ENCODE assay signal across 20 cellular contexts in the genomic region with DNA sequence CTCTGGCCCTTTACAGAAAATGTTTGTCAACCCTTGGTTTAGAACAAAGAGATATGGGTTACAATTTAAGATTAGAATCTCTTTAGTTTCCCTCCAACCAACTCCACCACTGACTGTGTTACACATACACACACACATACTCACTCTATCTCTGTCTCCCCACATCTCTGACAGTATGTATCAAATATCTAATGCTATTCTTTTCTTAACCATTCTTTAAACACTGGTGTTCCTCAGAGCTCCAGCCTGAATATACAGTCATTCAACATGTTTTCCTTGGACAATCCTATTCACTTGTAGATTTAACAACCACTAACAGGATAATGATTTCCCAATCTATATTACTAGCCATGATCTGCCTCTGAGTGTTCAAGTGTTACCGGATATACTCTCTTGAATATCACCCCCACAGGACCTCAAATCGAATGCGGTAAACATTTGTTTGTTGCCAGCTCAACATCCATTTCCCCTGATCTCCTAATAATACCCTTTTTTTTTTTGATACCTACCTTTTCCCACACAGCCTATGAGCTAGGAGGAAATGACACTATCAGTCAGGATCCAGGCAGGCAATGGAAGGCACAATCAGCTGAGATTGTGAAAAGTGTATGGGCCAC. TPM values are rescaled to one million over a fixed set of nuclear protein-coding genes. Genes with fewer than 3 reads are reported as not detected.
DNase-seq lines count a peak whose midpoint lies in the region; ATAC-seq and TF ChIP-seq lines count a peak whose summit lies in the region.
"Had no signal": no experiment of that assay in that cellular context is flagged by ENCODE, and none has a peak within 500 bp of the region (broad histone marks: within the 10 kb centered on the region; RNA-seq: fewer than 3 reads in every experiment).

No MANE protein-coding gene starts in this region.

- H3K9me3 Mint-ChIP-seq in activated T-cell treated with anti-CD3 and anti-CD28 coated beads, Interleukin-2, amount 50 U/mL, for 24 hours, result peaks cover 3% of the 10 kb centered on the region
- no peaks in the 10 kb centered on the region for H3K9me3 Mint-ChIP-seq in activated CD4-positive, alpha-beta memory T cell treated with anti-CD3 and anti-CD28 coated beads for 36 hours
- H3K9me3 Mint-ChIP-seq in endothelial cell (ENCODE audit: unreplicated experiment), result no peaks in the 10 kb centered on the region
- H3K9me3 Mint-ChIP-seq in stimulated activated naive CD8-positive, alpha-beta T cell treated with anti-CD3 and anti-CD28 coated beads, Interleukin-15, Interleukin-2, amounts not matched to agents 100 ng/mL and 50 ng/mL, for 24 hours, result no peaks in the 10 kb centered on the region
- H3K9me3 Mint-ChIP-seq: WTC11 had no signal

- TF ChIP-seq CTCF in endothelial cell (IDR thresholded peaks at IDR 0.05; ENCODE audit: unreplicated experiment) (no peak), heart right ventricle (IDR thresholded peaks at IDR 0.05) (no peak)

- H3K36me3 ChIP-seq in heart right ventricle, result no peaks in the 10 kb centered on the region
- H3K36me3 ChIP-seq: HAP-1, vagina had no signal

- CTCF ChIA-PET in activated CD4-positive, alpha-beta memory T cell treated with anti-CD3 and anti-CD28 coated beads for 36 hours (lab: Charles Lee), result interaction anchor here (0.9 to 2.9 kb wide), 4 partner anchors 22 to 49 kb away, joined by 3 to 26 read pairs (median 4); a partner anchor contains a TSS

- peaks cover 86% of the 10 kb centered on the region for H3K4me1 Mint-ChIP-seq in activated T-cell treated with anti-CD3 and anti-CD28 coated beads, Interleukin-2, amount 50 U/mL, for 24 hours (ENCODE audit: low read depth)
- peaks cover 81% of the 10 kb centered on the region for H3K4me1 Mint-ChIP-seq in activated CD4-positive, alpha-beta memory T cell treated with anti-CD3 and anti-CD28 coated beads for 36 hours (ENCODE audit: low read depth)
- peaks cover 45% of the 10 kb centered on the region for H3K4me1 Mint-ChIP-seq in endothelial cell (ENCODE audit: unreplicated experiment)
- peaks cover 95% of the 10 kb centered on the region for H3K4me1 Mint-ChIP-seq in stimulated activated naive CD8-positive, alpha-beta T cell treated with anti-CD3 and anti-CD28 coated beads, Interleukin-15, Interleukin-2, amounts not matched to agents 100 ng/mL and 50 ng/mL, for 24 hours (ENCODE audit: low read depth)

- DNase-seq in activated T-cell treated with anti-CD3 and anti-CD28 coated beads, Interleukin-2, amount 50 U/mL, for 24 hours, result no peak
- DNase-seq in activated T-cell treated with anti-CD3 and anti-CD28 coated beads for 4 hours (no peak), endothelial cell (ENCODE audit: low spot score) (no peak), heart right ventricle (no peak), NOMO-1 treated with dmso at 0.1 percent for 144 hours (lab: John Stamatoyannopoulos, UW; ENCODE audit: unreplicated experiment) (no peak)
- DNase-seq in activated CD4-positive, alpha-beta memory T cell treated with anti-CD3 and anti-CD28 coated beads for 36 hours, result no peak
- DNase-seq: anterior cingulate cortex; Caco-2; EL; foreskin melanocyte; NCI-H1092; nucleus accumbens; RPMI8226; stimulated activated CD4-positive, alpha-beta T cell treated with anti-CD3 and anti-CD28 coated beads, Interleukin-15, amount 100 ng/mL, for 24 hours had no signal

- 88 to 94% methylated on average over 3 of the region's 3 CpGs for WGBS in heart right ventricle, 2 donors

- POLR2A ChIA-PET in activated CD4-positive, alpha-beta memory T cell treated with anti-CD3 and anti-CD28 coated beads for 36 hours (lab: Charles Lee), result interaction anchor here (0.6 to 2.8 kb wide), 12 partner anchors 9 to 361 kb away, joined by 3 to 13 read pairs (median 4); a partner anchor contains a TSS

- H3K4me3 ChIP-seq in heart right ventricle, result no peak overlapping the region
- H3K4me3 ChIP-seq: HAP-1, vagina had no signal

- ATAC-seq in heart right ventricle, result no peak
- no peak for ATAC-seq in HG03469 (IDR thresholded peaks at IDR 0.05; ENCODE audit: unreplicated experiment)
- ATAC-seq: WTC11 had no signal

- no peaks in the 10 kb centered on the region for H3K27me3 Mint-ChIP-seq in activated T-cell treated with anti-CD3 and anti-CD28 coated beads, Interleukin-2, amount 50 U/mL, for 24 hours
- H3K27me3 Mint-ChIP-seq in activated CD4-positive, alpha-beta memory T cell treated with anti-CD3 and anti-CD28 coated beads for 36 hours, result no peaks in the 10 kb centered on the region
- H3K27me3 Mint-ChIP-seq in endothelial cell (ENCODE audit: unreplicated experiment), result peaks cover 7% of the 10 kb centered on the region
- H3K27me3 Mint-ChIP-seq in stimulated activated naive CD8-positive, alpha-beta T cell treated with anti-CD3 and anti-CD28 coated beads, Interleukin-15, Interleukin-2, amounts not matched to agents 100 ng/mL and 50 ng/mL, for 24 hours, result no peaks in the 10 kb centered on the region

- H3K27ac Mint-ChIP-seq in activated T-cell treated with anti-CD3 and anti-CD28 coated beads, Interleukin-2, amount 50 U/mL, for 24 hours, result peak overlapping the region; percentile 98
- H3K27ac Mint-ChIP-seq in activated CD4-positive, alpha-beta memory T cell treated with anti-CD3 and anti-CD28 coated beads for 36 hours, result peak overlapping the region; percentile 87
- H3K27ac Mint-ChIP-seq in endothelial cell (ENCODE audit: unreplicated experiment), result peak overlapping the region; percentile 49
- peak overlapping the region; percentile 83 for H3K27ac Mint-ChIP-seq in stimulated activated naive CD8-positive, alpha-beta T cell treated with anti-CD3 and anti-CD28 coated beads, Interleukin-15, Interleukin-2, amounts not matched to agents 100 ng/mL and 50 ng/mL, for 24 hours
- H3K27ac Mint-ChIP-seq: WTC11 had no signal

- H3K4me1 ChIP-seq in heart right ventricle, result peaks cover 0 to 40% (median 10%) of the 10 kb centered on the region in 9 donors
- H3K4me1 ChIP-seq: HAP-1 had no signal

- H3K36me3 Mint-ChIP-seq in activated T-cell treated with anti-CD3 and anti-CD28 coated beads, Interleukin-2, amount 50 U/mL, for 24 hours (ENCODE audit: low read depth), result peaks cover 43% of the 10 kb centered on the region
- H3K36me3 Mint-ChIP-seq in activated CD4-positive, alpha-beta memory T cell treated with anti-CD3 and anti-CD28 coated beads for 36 hours, result peaks cover 37% of the 10 kb centered on the region
- H3K36me3 Mint-ChIP-seq in endothelial cell (ENCODE audit: low read depth, unreplicated experiment), result peaks cover 4% of the 10 kb centered on the region
- peaks cover 36% of the 10 kb centered on the region for H3K36me3 Mint-ChIP-seq in stimulated activated naive CD8-positive, alpha-beta T cell treated with anti-CD3 and anti-CD28 coated beads, Interleukin-15, Interleukin-2, amounts not matched to agents 100 ng/mL and 50 ng/mL, for 24 hours (ENCODE audit: low read depth)
- H3K36me3 Mint-ChIP-seq: WTC11 had no signal

- intact Hi-C loops in activated CD4-positive, alpha-beta memory T cell treated with anti-CD3 and anti-CD28 coated beads for 36 hours (cut with micrococcal nuclease), result loop anchor here (10.0 kb wide), 1 partner anchor 241 kb away; no protein-coding TSS in a partner anchor
- intact Hi-C loops in heart right ventricle (cut with DNase I), result no loop called here

- no peak overlapping the region for H3K4me3 Mint-ChIP-seq in activated T-cell treated with anti-CD3 and anti-CD28 coated beads, Interleukin-2, amount 50 U/mL, for 24 hours
- H3K4me3 Mint-ChIP-seq in activated CD4-positive, alpha-beta memory T cell treated with anti-CD3 and anti-CD28 coated beads for 36 hours, result no peak overlapping the region
- no peak overlapping the region for H3K4me3 Mint-ChIP-seq in endothelial cell (ENCODE audit: unreplicated experiment)
- H3K4me3 Mint-ChIP-seq in stimulated activated naive CD8-positive, alpha-beta T cell treated with anti-CD3 and anti-CD28 coated beads, Interleukin-15, Interleukin-2, amounts not matched to agents 100 ng/mL and 50 ng/mL, for 24 hours, result peak overlapping the region; percentile 40
- H3K4me3 Mint-ChIP-seq: WTC11 had no signal

- H3K9me3 ChIP-seq in heart right ventricle, result no peaks in the 10 kb centered on the region
- H3K9me3 ChIP-seq: Caco-2, HAP-1, vagina had no signal

- peak overlapping the region in 1 of 10 donors; percentile 58 for H3K27ac ChIP-seq in heart right ventricle
- H3K27ac ChIP-seq: KMS-11 had no signal

- H3K27me3 ChIP-seq in heart right ventricle, result peaks cover 0 to 8% (median 0%) of the 10 kb centered on the region in 7 donors
- H3K27me3 ChIP-seq: vagina had no signal

RNA-seq across cellular contexts. Expression of a gene that starts 6.1 kb away (rescaled TPM):
- 10 to 100 TPM; 47.3 to 49.0 TPM for total RNA-seq in activated CD4-positive, alpha-beta memory T cell treated with anti-CD3 and anti-CD28 coated beads for 36 hours
- 10.7 TPM for total RNA-seq in endothelial cell (ENCODE audit: unreplicated experiment)
- 1 to 10 TPM; 1.9 to 4.2 (median 2.7) TPM for total RNA-seq in heart right ventricle
- polyA plus RNA-seq in heart right ventricle, result 1 to 10 TPM; 1.7 to 2.3 TPM

RNA-seq across cellular contexts. Expression of a gene that starts 18.0 kb away (rescaled TPM):
- total RNA-seq in activated CD4-positive, alpha-beta memory T cell treated with anti-CD3 and anti-CD28 coated beads for 36 hours, result 10 to 100 TPM; 15.8 to 17.8 TPM
- total RNA-seq in endothelial cell (ENCODE audit: unreplicated experiment) (1.0 TPM), heart right ventricle (10 to 100 TPM in 8 of 10 donors, 1 to 10 TPM in 2; 4.0 to 23.4 (median 13.0) TPM)
- 1 to 10 TPM; 8.7 to 8.8 TPM for polyA plus RNA-seq in heart right ventricle

RNA-seq across cellular contexts. Expression of a gene that starts 21.2 kb away (rescaled TPM):
- total RNA-seq in activated CD4-positive, alpha-beta memory T cell treated with anti-CD3 and anti-CD28 coated beads for 36 hours, result 100 to 1,000 TPM; 155 to 163 TPM
- total RNA-seq in endothelial cell (ENCODE audit: unreplicated experiment), result 0.31 TPM
- total RNA-seq in heart right ventricle, result 10 to 100 TPM in 1 of 10 donors, 1 to 10 TPM in 8, under 1 TPM in 1; 0.50 to 19.5 (median 2.1) TPM
- polyA plus RNA-seq in heart right ventricle, result 1 to 10 TPM; 1.2 to 2.3 TPM

RNA-seq across cellular contexts. Expression of a gene that starts 58.5 kb away (rescaled TPM):
- total RNA-seq in activated CD4-positive, alpha-beta memory T cell treated with anti-CD3 and anti-CD28 coated beads for 36 hours, result 100 to 1,000 TPM; 476 to 488 TPM
- total RNA-seq in endothelial cell (ENCODE audit: unreplicated experiment) (not detected), heart right ventricle (10 to 100 TPM in 1 of 10 donors, 1 to 10 TPM in 1, under 1 TPM in 6, not detected in 2; 0.17 to 12.2 (median 0.59) TPM)
- polyA plus RNA-seq in heart right ventricle, result under 1 TPM; 0.37 to 0.62 TPM

Comparison
In these comparisons a context has a peak if more than half of its experiments do, and no peak if none do; other contexts are left out.
1. RNA of a gene that starts 21.2 kb away (total RNA-seq): 155 to 163 TPM in activated CD4-positive, alpha-beta memory T cell treated with anti-CD3 and anti-CD28 coated beads for 36 hours; 0.50 to 19.5 TPM in heart right ventricle and 0.31 TPM in endothelial cell (single experiment); every median in the first group is over 4 times any median in the second.
2. Peak in every context shown above with its lines, with median percentiles within 50 percentile points of each other: H3K27ac Mint-ChIP-seq.